9 cellular contexts compared by ENCODE assay signal in genomic region chr3:149339931-149340309, GRCh38. TPM values are rescaled to one million over a fixed set of nuclear protein-coding genes. Genes with fewer than 3 reads are reported as not detected.
DNase-seq lines count a peak whose midpoint lies in the region; ATAC-seq and TF ChIP-seq lines count a peak whose summit lies in the region.
"Had no signal": no experiment of that assay in that cellular context is flagged by ENCODE, and none has a peak within 500 bp of the region (broad histone marks: within the 10 kb centered on the region; RNA-seq: fewer than 3 reads in every experiment).

No MANE protein-coding gene starts in this region.

- intact Hi-C loops in ascending aorta (cut with DNase I) = loop anchor here (1.0 to 10.0 kb wide), 3 partner anchors 37 to 385 kb away; partner anchors contain the start of gene TM4SF1

- TF ChIP-seq CTCF in ascending aorta (IDR thresholded peaks at IDR 0.05) = no peak

- DNase-seq in AG08396 (ENCODE audit: low spot score) (peak; percentile 88), KBM-7 (peak; percentile 73), ascending aorta (ENCODE audit: low spot score in 2 of 2) (peak; percentile 65 to 96), stromal cell of bone marrow (ENCODE audit: low read depth) (peak; percentile 94), anterior cingulate cortex (lab: John Stamatoyannopoulos, UW) (no peak), NCI-H2227 treated with DMSO at 0.1 percent for 48 hours (lab: John Stamatoyannopoulos, UW) (no peak)

- no peak for ATAC-seq in HG03354 (IDR thresholded peaks at IDR 0.05; ENCODE audit: poor library complexity, severe bottlenecking, unreplicated experiment)
- ATAC-seq: GM12878 had no signal

- H3K36me3 ChIP-seq in ascending aorta (no peaks in the 10 kb centered on the region), iPS-18a (ENCODE audit: control insufficient read depth, low read depth, low read length) (no peaks in the 10 kb centered on the region)

- H3K27ac ChIP-seq in ascending aorta (peak overlapping the region; percentile 72 to 78), iPS-18a (ENCODE audit: low read length) (peak overlapping the region; percentile 21)

- H3K4me3 ChIP-seq in ascending aorta (no peak overlapping the region), iPS-18a (ENCODE audit: low read length) (no peak overlapping the region)
- H3K4me3 ChIP-seq: GM12878 had no signal

- H3K4me1 ChIP-seq in ascending aorta (peaks cover 0 to 17% of the 10 kb centered on the region in 2 donors), iPS-18a (ENCODE audit: control insufficient read depth, low read depth, low read length) (peaks cover 12% of the 10 kb centered on the region)

- H3K27me3 ChIP-seq in ascending aorta = no peaks in the 10 kb centered on the region
- no peaks in the 10 kb centered on the region for H3K27me3 ChIP-seq in iPS-18a (ENCODE audit: control insufficient read depth, insufficient read depth, low read length)

- in situ Hi-C loops in KBM-7 (cut with MboI; ENCODE audit: low pct_unique_long_range_greater_than_20kb, low sequenced_read_pairs) = no loop called here

- H3K9me3 ChIP-seq in ascending aorta = no peaks in the 10 kb centered on the region
- H3K9me3 ChIP-seq in iPS-18a (ENCODE audit: control insufficient read depth, low read depth, low read length) = no peaks in the 10 kb centered on the region

- H3K9ac ChIP-seq in iPS-18a (ENCODE audit: low read length) = no peak overlapping the region

RNA-seq across cellular contexts. Expression of gene TM4SF18, which starts 6.5 kb away (rescaled TPM):
- 6.2 TPM for total RNA-seq in ascending aorta
- total RNA-seq: GM12878 had no signal

RNA-seq across cellular contexts. Expression of gene TM4SF1, which starts 37.5 kb away (rescaled TPM):
- total RNA-seq in ascending aorta = 487 TPM

Comparison
In these comparisons a context has a peak if more than half of its experiments do, and no peak if none do; other contexts are left out.
1. DNase-seq: peak in AG08396 (single experiment), KBM-7 (single experiment), ascending aorta (2 of 2) and stromal cell of bone marrow (single experiment); none in anterior cingulate cortex (0 of 58) and NCI-H2227 treated with DMSO at 0.1 percent for 48 hours (single experiment).